18 cellular contexts compared by ENCODE assay signal in the genomic region with DNA sequence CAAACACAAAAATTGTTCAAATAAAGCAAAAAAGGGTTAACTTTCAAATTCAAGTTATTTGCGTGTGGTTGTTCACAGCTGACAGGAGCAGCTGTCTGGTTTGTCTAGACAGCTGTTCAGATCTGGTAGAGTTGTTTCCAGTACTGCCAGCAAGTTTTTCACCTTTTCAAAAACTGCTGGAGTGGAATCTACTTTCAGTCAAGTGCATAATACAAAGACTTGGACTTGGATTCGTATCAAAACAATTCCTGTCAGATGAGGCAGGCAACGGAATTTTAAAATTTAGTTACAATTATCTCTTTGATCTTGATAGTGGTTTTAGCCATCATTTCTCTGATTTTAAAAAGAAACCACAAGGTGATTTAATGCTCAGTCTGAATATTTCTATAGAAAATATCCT. TPM values are rescaled to one million over a fixed set of nuclear protein-coding genes. Genes with fewer than 3 reads are reported as not detected.
DNase-seq lines count a peak whose midpoint lies in the region; ATAC-seq and TF ChIP-seq lines count a peak whose summit lies in the region.
"Had no signal": no experiment of that assay in that cellular context is flagged by ENCODE, and none has a peak within 500 bp of the region (broad histone marks: within the 10 kb centered on the region; RNA-seq: fewer than 3 reads in every experiment).

No MANE protein-coding gene starts in this region.

- H3K4me1 Mint-ChIP-seq in activated CD4-positive, alpha-beta T cell treated with anti-CD3 and anti-CD28 coated beads for 36 hours, result peaks cover 18% of the 10 kb centered on the region

- ATAC-seq in heart right ventricle, result peak in 4 of 8 donors; percentile 38 to 60 (median 43)
- ATAC-seq in Right ventricle myocardium inferior, result no peak
- no peak for ATAC-seq in activated CD4-positive, alpha-beta T cell treated with anti-CD3 and anti-CD28 coated beads for 36 hours

- H3K4me3 ChIP-seq in heart right ventricle, result peak overlapping the region in 4 of 10 donors; percentile 1 to 5 (median 2)
- H3K4me3 ChIP-seq in left ventricle myocardium inferior, result peak overlapping the region; percentile 33
- H3K4me3 ChIP-seq: vagina had no signal

- no peaks in the 10 kb centered on the region for H3K9me3 ChIP-seq in heart right ventricle
- no peaks in the 10 kb centered on the region for H3K9me3 ChIP-seq in left ventricle myocardium inferior (replicated peaks)
- H3K9me3 ChIP-seq: vagina had no signal

- H3K27me3 ChIP-seq in heart right ventricle, result no peaks in the 10 kb centered on the region
- H3K27me3 ChIP-seq in left ventricle myocardium inferior (ENCODE audit: low read depth), result no peaks in the 10 kb centered on the region
- H3K27me3 ChIP-seq: vagina had no signal

- H3K36me3 ChIP-seq in heart right ventricle (peaks cover 0 to 16% (median 0%) of the 10 kb centered on the region in 9 donors), left ventricle myocardium inferior (no peaks in the 10 kb centered on the region)
- H3K36me3 ChIP-seq: vagina had no signal

- peaks cover 0 to 30% (median 10%) of the 10 kb centered on the region in 9 donors for H3K4me1 ChIP-seq in heart right ventricle
- peaks cover 59% of the 10 kb centered on the region for H3K4me1 ChIP-seq in left ventricle myocardium inferior

- no peak overlapping the region for H3K27ac Mint-ChIP-seq in activated CD4-positive, alpha-beta T cell treated with anti-CD3 and anti-CD28 coated beads for 36 hours
- H3K27ac Mint-ChIP-seq: activated B cell treated with CpG ODN at 0.5 μM for 24 hours had no signal

- intact Hi-C loops in heart right ventricle (cut with DNase I), result loop anchor here in 9 of 10 donors (5.0 to 10.0 kb wide), 4 partner anchors 113 to 333 kb away; no protein-coding TSS in a partner anchor
- intact Hi-C loops in Right ventricle myocardium inferior (cut with DNase I), result loop anchor here (5.0 kb wide), 2 partner anchors 53 to 328 kb away; a partner anchor contains a TSS
- intact Hi-C loops in left ventricle myocardium inferior (cut with micrococcal nuclease), result loop anchor here (5.0 kb wide), 1 partner anchor 113 kb away; no protein-coding TSS in a partner anchor
- intact Hi-C loops in activated CD4-positive, alpha-beta T cell treated with anti-CD3 and anti-CD28 coated beads for 36 hours (cut with DNase I, micrococcal nuclease), result loop anchor here (5.0 kb wide), 2 partner anchors 102 to 628 kb away; no protein-coding TSS in a partner anchor

- POLR2A ChIA-PET in activated CD4-positive, alpha-beta T cell treated with anti-CD3 and anti-CD28 coated beads for 36 hours (lab: Charles Lee), result interaction anchor here (0.7 kb wide), 1 partner anchor 75 kb away, joined by 3 read pairs; no protein-coding TSS in a partner anchor

- H3K36me3 Mint-ChIP-seq in activated CD4-positive, alpha-beta T cell treated with anti-CD3 and anti-CD28 coated beads for 36 hours (ENCODE audit: low read depth), result peaks cover 18% of the 10 kb centered on the region

- TF ChIP-seq CTCF in heart right ventricle (IDR thresholded peaks at IDR 0.05), result no peak
- no peak for TF ChIP-seq CTCF in left ventricle myocardium inferior (IDR thresholded peaks at IDR 0.05; ENCODE audit: borderline replicate concordance)

- WGBS in heart right ventricle, 2 donors, result 30 to 31% methylated on average over 3 of the region's 3 CpGs

- H3K27ac ChIP-seq in heart right ventricle, result peak overlapping the region in 9 of 10 donors; percentile 6 to 79 (median 46)
- peak overlapping the region; percentile 83 for H3K27ac ChIP-seq in left ventricle myocardium inferior (replicated peaks)
- H3K27ac ChIP-seq: vagina had no signal

- H3K4me3 Mint-ChIP-seq in activated CD4-positive, alpha-beta T cell treated with anti-CD3 and anti-CD28 coated beads for 36 hours, result no peak overlapping the region
- H3K4me3 Mint-ChIP-seq: activated B cell treated with CpG ODN at 0.5 μM for 24 hours, H9 had no signal

- no peaks in the 10 kb centered on the region for H3K27me3 Mint-ChIP-seq in activated CD4-positive, alpha-beta T cell treated with anti-CD3 and anti-CD28 coated beads for 36 hours
- H3K27me3 Mint-ChIP-seq: activated B cell treated with CpG ODN at 0.5 μM for 24 hours had no signal

- DNase-seq in heart right ventricle (no peak), Right ventricle myocardium inferior (ENCODE audit: missing footprints) (no peak), SHP77 (lab: John Stamatoyannopoulos, UW) (peak; percentile 11 to 19), left ventricle myocardium inferior (no peak), GM19238 (ENCODE audit: insufficient read length, low spot score) (no peak), HuH-7.5 (ENCODE audit: low spot score) (no peak)
- no peak for DNase-seq in activated CD4-positive, alpha-beta T cell treated with anti-CD3 and anti-CD28 coated beads for 1 hour
- no peak for DNase-seq in activated CD4-positive, alpha-beta T cell treated with anti-CD3 and anti-CD28 coated beads for 36 hours
- DNase-seq: activated B cell treated with CpG ODN at 0.5 μM for 24 hours; AML-193; H9; head of caudate nucleus; MV-4-11; NK-92 treated with Interleukin-12 subunit alpha and Interleukin-12 subunit beta, amount 100 ng/mL, for 24 hours; nucleus accumbens; stimulated activated CD4-positive, alpha-beta T cell treated with anti-CD3 and anti-CD28 coated beads, Interleukin-1b, Interleukin-23, amount 100 ng/mL, for 48 hours; SW 1271 had no signal

- H3K9me3 Mint-ChIP-seq in activated CD4-positive, alpha-beta T cell treated with anti-CD3 and anti-CD28 coated beads for 36 hours (ENCODE audit: low read depth), result no peaks in the 10 kb centered on the region
- H3K9me3 Mint-ChIP-seq: activated B cell treated with CpG ODN at 0.5 μM for 24 hours, H9 had no signal

- CTCF ChIA-PET in activated CD4-positive, alpha-beta T cell treated with anti-CD3 and anti-CD28 coated beads for 36 hours (lab: Charles Lee), result interaction anchor here (0.7 to 0.9 kb wide), 2 partner anchors 10 to 43 kb away, joined by 3 read pairs; no protein-coding TSS in a partner anchor

RNA-seq across cellular contexts. Expression of a gene that starts 51.7 kb away (rescaled TPM):
- 1 to 10 TPM; 6.1 to 9.9 (median 7.9) TPM for total RNA-seq in heart right ventricle
- polyA plus RNA-seq in heart right ventricle, result 10 to 100 TPM in 1 of 2 donors, 1 to 10 TPM in 1; 9.1 to 10.2 TPM
- total RNA-seq in Right ventricle myocardium inferior, result 9.3 TPM
- 10.1 TPM for total RNA-seq in left ventricle myocardium inferior
- total RNA-seq in activated CD4-positive, alpha-beta T cell treated with anti-CD3 and anti-CD28 coated beads for 36 hours, result 10 to 100 TPM; 21.0 to 23.9 TPM

Comparison
In these comparisons a context has a peak if more than half of its experiments do, and no peak if none do; other contexts are left out.
1. DNase-seq: peak in SHP77 (2 of 2); none in heart right ventricle (0 of 2), Right ventricle myocardium inferior (single experiment), left ventricle myocardium inferior (single experiment), activated CD4-positive, alpha-beta T cell treated with anti-CD3 and anti-CD28 coated beads for 1 hour (single experiment), GM19238 (single experiment), activated CD4-positive, alpha-beta T cell treated with anti-CD3 and anti-CD28 coated beads for 36 hours (single experiment) and HuH-7.5 (single experiment).